Comparison of ENCODE assay signal across 18 cellular contexts in the genomic region with DNA sequence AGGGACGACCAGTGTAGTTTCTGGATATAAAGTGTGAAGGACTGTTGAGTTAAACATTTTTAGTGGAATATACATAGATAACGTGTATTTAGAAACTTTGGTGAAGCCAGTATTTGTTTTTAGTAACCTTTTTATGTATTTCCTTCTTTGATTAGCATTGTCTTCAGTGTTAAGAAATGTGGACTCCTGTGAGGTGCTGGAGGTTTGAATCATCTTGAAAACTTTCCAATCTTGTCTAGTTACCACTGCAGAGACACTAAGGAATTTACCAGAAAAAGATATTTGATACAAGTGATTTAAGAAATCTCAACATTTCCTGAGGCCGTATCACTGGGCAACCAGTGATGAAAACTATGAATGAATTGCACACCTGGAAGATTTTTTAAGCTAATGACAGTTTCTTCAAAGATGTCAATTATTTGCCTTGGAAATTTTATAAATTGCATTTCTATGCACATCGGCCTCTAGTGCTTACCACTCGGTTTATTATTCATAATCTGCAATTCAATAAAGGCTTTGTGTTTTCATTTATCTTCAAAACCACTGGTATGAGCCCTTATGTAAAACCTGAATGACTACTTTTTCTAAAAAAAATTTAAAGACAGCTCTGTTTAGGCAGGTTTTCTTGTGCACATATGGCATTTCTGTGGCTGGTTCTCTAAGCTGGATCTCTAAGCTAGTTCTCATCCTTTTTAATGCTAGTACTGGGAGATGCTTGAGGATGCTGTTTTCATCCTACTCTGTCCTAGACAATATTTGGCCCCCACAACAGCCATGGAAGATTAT. TPM values are rescaled to one million over a fixed set of nuclear protein-coding genes. Genes with fewer than 3 reads are reported as not detected.
DNase-seq lines count a peak whose midpoint lies in the region; ATAC-seq and TF ChIP-seq lines count a peak whose summit lies in the region.
"Had no signal": no experiment of that assay in that cellular context is flagged by ENCODE, and none has a peak within 500 bp of the region (broad histone marks: within the 10 kb centered on the region; RNA-seq: fewer than 3 reads in every experiment).

No MANE protein-coding gene starts in this region.

- no peaks in the 10 kb centered on the region for H3K9me3 Mint-ChIP-seq in osteocyte (ENCODE audit: unreplicated experiment)
- H3K9me3 Mint-ChIP-seq: stimulated activated naive CD8-positive, alpha-beta T cell treated with anti-CD3 and anti-CD28 coated beads, Interleukin-15, Interleukin-2, amounts not matched to agents 100 ng/mL and 50 ng/mL, for 24 hours had no signal

- peaks cover 30% of the 10 kb centered on the region for H3K4me1 Mint-ChIP-seq in osteocyte (ENCODE audit: unreplicated experiment)

- ATAC-seq in HG02588 (IDR thresholded peaks at IDR 0.05; ENCODE audit: unreplicated experiment): no peak
- ATAC-seq: gastrocnemius medialis, Panc1 had no signal

- H3K4me3 Mint-ChIP-seq in osteocyte (ENCODE audit: unreplicated experiment): no peak overlapping the region
- H3K4me3 Mint-ChIP-seq: stimulated activated naive CD8-positive, alpha-beta T cell treated with anti-CD3 and anti-CD28 coated beads, Interleukin-15, Interleukin-2, amounts not matched to agents 100 ng/mL and 50 ng/mL, for 24 hours had no signal

- TF ChIP-seq CTCF in osteocyte (IDR thresholded peaks at IDR 0.05): no peak

- DNase-seq in ELR (ENCODE audit: low read depth) (peak; percentile 24), SK-MEL-5 (ENCODE audit: low read depth, low spot score) (peak; percentile 1), fibroblast of gingiva (ENCODE audit: low read depth) (peak; percentile 52), osteocyte (ENCODE audit: extremely low spot score, unreplicated experiment) (no peak), NCI-H345 (lab: John Stamatoyannopoulos, UW) (no peak), DMS 273 treated with DMSO at 0.1 percent for 48 hours (lab: John Stamatoyannopoulos, UW) (no peak)
- no peak for DNase-seq in activated naive CD4-positive, alpha-beta T cell treated with anti-CD3 and anti-CD28 coated beads, Interleukin-2, amount 50 U/mL, for 16 hours
- DNase-seq: activated CD4-positive, alpha-beta T cell treated with anti-CD3 and anti-CD28 coated beads for 48 hours; activated effector memory CD4-positive, alpha-beta T cell treated with anti-CD3 and anti-CD28 coated beads, Interleukin-2, amount 50 U/mL, for 16 hours; anterior cingulate cortex; gastrocnemius medialis; left ventricle myocardium inferior; NCI-H1417; nucleus accumbens; SW 1271 had no signal

- H3K27ac Mint-ChIP-seq in osteocyte (ENCODE audit: unreplicated experiment): peak overlapping the region; percentile 64
- H3K27ac Mint-ChIP-seq: stimulated activated naive CD8-positive, alpha-beta T cell treated with anti-CD3 and anti-CD28 coated beads, Interleukin-15, Interleukin-2, amounts not matched to agents 100 ng/mL and 50 ng/mL, for 24 hours had no signal

- in situ Hi-C loops in SK-MEL-5 (cut with HindIII; ENCODE audit: low pct_unique_long_range_greater_than_20kb, low sequenced_read_pairs): no loop called here

- peaks cover 6% of the 10 kb centered on the region for H3K27me3 Mint-ChIP-seq in osteocyte (ENCODE audit: unreplicated experiment)
- H3K27me3 Mint-ChIP-seq: stimulated activated naive CD8-positive, alpha-beta T cell treated with anti-CD3 and anti-CD28 coated beads, Interleukin-15, Interleukin-2, amounts not matched to agents 100 ng/mL and 50 ng/mL, for 24 hours had no signal

- H3K36me3 Mint-ChIP-seq in osteocyte (ENCODE audit: unreplicated experiment): peaks cover 9% of the 10 kb centered on the region

RNA-seq across cellular contexts. Expression of gene ADCY7, which starts 31.4 kb away (rescaled TPM):
- total RNA-seq in SK-MEL-5 (2014; rRNA removed; shearing (Covaris generic)): 4.2 and 4.4 TPM in 2 replicates
- 3.7 and 4.6 TPM in 2 replicates for polyA plus RNA-seq in SK-MEL-5 (2015; cell fraction: cytosol; rRNA removed)
- 8.6 and 12.7 TPM in 2 replicates for polyA plus RNA-seq in SK-MEL-5 (2015; cell fraction: nucleus; rRNA removed)
- total RNA-seq in osteocyte: 4.6 TPM in 2 replicates

Comparison
In these comparisons a context has a peak if more than half of its experiments do, and no peak if none do; other contexts are left out.
1. DNase-seq: peak in ELR (single experiment), SK-MEL-5 (single experiment) and fibroblast of gingiva (single experiment); none in osteocyte (single experiment), activated naive CD4-positive, alpha-beta T cell treated with anti-CD3 and anti-CD28 coated beads, Interleukin-2, amount 50 U/mL, for 16 hours (single experiment), NCI-H345 (single experiment) and DMS 273 treated with DMSO at 0.1 percent for 48 hours (single experiment).